9 cellular contexts compared by ENCODE assay signal in genomic region chr2:8252997-8253694, GRCh38.
DNase-seq lines count a peak whose midpoint lies in the region; ATAC-seq, FAIRE-seq and TF ChIP-seq lines count a peak whose summit lies in the region.
"Had no signal": no experiment of that assay in that cellular context is flagged by ENCODE, and none has a peak within 500 bp of the region (broad histone marks: within the 10 kb centered on the region; RNA-seq: fewer than 3 reads in every experiment).

No MANE protein-coding gene starts in this region.

- H3K27me3 Mint-ChIP-seq in WTC11 (ENCODE audit: low read depth), result peaks cover 10% of the 10 kb centered on the region

- DNase-seq in GM13977 (ENCODE audit: low spot score), result peak; percentile 48
- no peak for DNase-seq in WTC11 (ENCODE audit: low spot score)
- DNase-seq in kidney, result no peak
- no peak for DNase-seq in tibial artery
- DNase-seq in activated T-cell treated with anti-CD3 and anti-CD28 coated beads for 4 hours, result no peak
- no peak for DNase-seq in RCC 7860 (ENCODE audit: low spot score)

- H3K27me3 ChIP-seq in tibial artery, result no peaks in the 10 kb centered on the region

- no peak overlapping the region for H3K9ac ChIP-seq in kidney (ENCODE audit: low read length in 2 of 2)

- ATAC-seq in GM21528 (IDR thresholded peaks at IDR 0.05; ENCODE audit: low FRiP score, unreplicated experiment) (peak; percentile 84), HG03565 (IDR thresholded peaks at IDR 0.05; ENCODE audit: unreplicated experiment) (peak; percentile 85), WTC11 (no peak)

- H3K9me3 ChIP-seq in kidney (ENCODE audit: control insufficient read depth in 1 of 2, low read length in 2 of 2), result peaks cover 0 to 6% of the 10 kb centered on the region in 2 donors
- no peaks in the 10 kb centered on the region for H3K9me3 ChIP-seq in tibial artery

- in situ Hi-C loops in GM13977 (cut with MboI; ENCODE audit: low pct_unique_long_range_greater_than_20kb, low sequenced_read_pairs, unreplicated experiment), result no loop called here

- H3K27ac Mint-ChIP-seq in WTC11, result no peak overlapping the region
- H3K27ac Mint-ChIP-seq: activated T-helper 2 cell treated with anti-CD3 and anti-CD28 coated beads, Interferon-gamma antibody, Interleukin-2, Interleukin-4, amounts not matched to agents 10 μg/mL and 5 μg/mL and 100 μg/mL, durations not matched to agents 14 hours and 24 hours and 36 hours had no signal

- H3K4me1 ChIP-seq in kidney (ENCODE audit: control insufficient read depth in 1 of 2, insufficient read depth in 1 of 2, low read depth in 1 of 2, low read length in 2 of 2) (no peaks in the 10 kb centered on the region), tibial artery (peaks cover 0 to 26% (median 6%) of the 10 kb centered on the region in 4 donors)

- H3K9me3 Mint-ChIP-seq in WTC11, result peaks cover 19% of the 10 kb centered on the region

- no peak for TF ChIP-seq CTCF in GM13977 (IDR thresholded peaks at IDR 0.05; ENCODE audit: extremely low read depth, insufficient read depth, missing control alignments)
- no peak for TF ChIP-seq CTCF in WTC11 (IDR thresholded peaks at IDR 0.05)
- TF ChIP-seq CTCF in kidney (IDR thresholded peaks at IDR 0.05; ENCODE audit: borderline replicate concordance, extremely low read depth, insufficient read depth), result no peak
- no peak for TF ChIP-seq CTCF in tibial artery (IDR thresholded peaks at IDR 0.05)

- no peak overlapping the region for H3K4me3 Mint-ChIP-seq in WTC11

- H3K27ac ChIP-seq in kidney (ENCODE audit: low read depth in 2 of 2, low read length in 2 of 2) (no peak overlapping the region), tibial artery (no peak overlapping the region)

- POLR2A ChIA-PET in WTC11 (lab: Charles Lee), result no interaction called here

- CTCF ChIA-PET in WTC11 (lab: Charles Lee), result no interaction called here

- no peaks in the 10 kb centered on the region for H3K36me3 ChIP-seq in kidney (ENCODE audit: control insufficient read depth in 1 of 2, insufficient read depth in 2 of 2, low read length in 2 of 2)
- H3K36me3 ChIP-seq in tibial artery, result no peaks in the 10 kb centered on the region

- H3K4me3 ChIP-seq in kidney (ENCODE audit: low read length in 2 of 2) (no peak overlapping the region), tibial artery (no peak overlapping the region)

- intact Hi-C loops in kidney (cut with DNase I) (no loop called here), tibial artery (cut with DNase I; ENCODE audit: low total_unique reads) (no loop called here)

- peaks cover 16% of the 10 kb centered on the region for H3K36me3 Mint-ChIP-seq in WTC11

- peaks cover 50% of the 10 kb centered on the region for H3K4me1 Mint-ChIP-seq in WTC11

- FAIRE-seq in kidney (lab: Jason Lieb, UNC) (no peak), RCC 7860 (lab: Jason Lieb, UNC) (no peak)

TF ChIP-seq in WTC11, 78 proteins besides CTCF, POLR2A, EP300 and RAD21:
- TF ChIP-seq ATF6 (CRISPR knock-in tag; IDR thresholded peaks at IDR 0.05) (no peak), ZNF219 (CRISPR knock-in tag; IDR thresholded peaks at IDR 0.05; ENCODE audit: borderline replicate concordance) (no peak), MAX (CRISPR knock-in tag; IDR thresholded peaks at IDR 0.05) (0 out of 2 replicates have a peak, but pooled peaks have one; percentile 32), TEAD1 (CRISPR knock-in tag; IDR thresholded peaks at IDR 0.05) (no peak), E2F5 (CRISPR knock-in tag; IDR thresholded peaks at IDR 0.05) (no peak), NR3C1 (CRISPR knock-in tag; conservative IDR thresholded peaks at IDR 0.05; ENCODE audit: low read depth) (no peak), EMX1 (CRISPR knock-in tag; IDR thresholded peaks at IDR 0.05) (no peak)
